ENCODE assay signal across 26 cellular contexts in genomic region chr1:35888255-35888654, GRCh38.
"Had no signal": no experiment of that assay in that cellular context is flagged by ENCODE, and none has a peak within 500 bp of the region (broad histone marks: within the 10 kb centered on the region; RNA-seq: fewer than 3 reads in every experiment).

No MANE protein-coding gene starts in this region.

- ATAC-seq: activated T-cell treated with anti-CD3 and anti-CD28 coated beads, Interleukin-2, amount 50 U/mL, for 4 hours; sciatic nerve; upper lobe of right lung had no signal

- H3K27ac Mint-ChIP-seq: activated T-helper 2 cell treated with anti-CD3 and anti-CD28 coated beads, Interferon-gamma antibody, Interleukin-2, Interleukin-4, amounts not matched to agents 10 μg/mL and 5 μg/mL and 100 μg/mL, durations not matched to agents 14 hours and 24 hours and 36 hours; T-helper 1 cell treated with Interleukin-12 subunit alpha and Interleukin-12 subunit beta and Interleukin-4 antibody, amounts not matched to agents 30 μg/mL and 1 μg/mL, for 36 hours had no signal

- H3K9me3 Mint-ChIP-seq: activated T-cell treated with anti-CD3 and anti-CD28 coated beads, Interleukin-2, amount 50 U/mL, for 4 hours; activated T-helper 2 cell treated with anti-CD3 and anti-CD28 coated beads, Interferon-gamma antibody, Interleukin-2, Interleukin-4, amounts not matched to agents 10 μg/mL and 5 μg/mL and 100 μg/mL, durations not matched to agents 14 hours and 24 hours and 36 hours; memory B cell; nephron progenitor cell; T-helper 1 cell treated with Interleukin-12 subunit alpha and Interleukin-12 subunit beta and Interleukin-4 antibody, amounts not matched to agents 30 μg/mL and 1 μg/mL, for 36 hours had no signal

- H3K27me3 Mint-ChIP-seq: activated naive CD8-positive, alpha-beta T cell; memory B cell had no signal

- H3K4me3 ChIP-seq: adrenal gland, esophagus muscularis mucosa, hepatocyte, smooth muscle cell, upper lobe of right lung had no signal

- H3K27me3 ChIP-seq: adrenal gland, esophagus muscularis mucosa, hepatocyte, upper lobe of right lung had no signal

- H3K4me3 Mint-ChIP-seq: activated naive CD8-positive, alpha-beta T cell; activated T-cell treated with anti-CD3 and anti-CD28 coated beads, Interleukin-2, amount 50 U/mL, for 4 hours; T-helper 1 cell treated with Interleukin-12 subunit alpha and Interleukin-12 subunit beta and Interleukin-4 antibody, amounts not matched to agents 30 μg/mL and 1 μg/mL, for 36 hours had no signal

- H3K27ac ChIP-seq: adrenal gland, esophagus muscularis mucosa, hepatocyte, upper lobe of right lung had no signal

- DNase-seq: activated CD4-positive, alpha-beta T cell treated with anti-CD3 and anti-CD28 coated beads for 1 hour; activated CD4-positive, alpha-beta T cell treated with anti-CD3 and anti-CD28 coated beads, Interleukin-2, amount 50 U/mL, for 1 hour; activated CD8-positive, alpha-beta memory T cell treated with anti-CD3 and anti-CD28 coated beads for 24 hours; activated CD8-positive, alpha-beta memory T cell treated with anti-CD3 and anti-CD28 coated beads, Interleukin-2, amount 50 U/mL, for 4 hours; activated naive CD4-positive, alpha-beta T cell; activated T-cell treated with anti-CD3 and anti-CD28 coated beads, Interleukin-2, amount 50 U/mL, for 4 hours; adrenal gland; central memory CD4-positive, alpha-beta T cell; glutamatergic neuron; kidney glomerular epithelial cell; nephron progenitor cell; occipital lobe; posterior cingulate gyrus; stimulated activated CD4-positive, alpha-beta T cell treated with anti-CD3 and anti-CD28 coated beads, Interleukin-2, amount 100 ng/mL, for 48 hours; stimulated activated CD8-positive, alpha-beta memory T cell treated with anti-CD3 and anti-CD28 coated beads, Interleukin-4, amount 100 ng/mL, for 48 hours; stimulated activated naive CD4-positive, alpha-beta T cell treated with Interleukin-2 at 50 U/mL for 16 hours; T1000; upper lobe of right lung had no signal

- H3K9me3 ChIP-seq: adrenal gland, esophagus muscularis mucosa, upper lobe of right lung had no signal
